10 cellular contexts compared by ENCODE assay signal in the genomic region with DNA sequence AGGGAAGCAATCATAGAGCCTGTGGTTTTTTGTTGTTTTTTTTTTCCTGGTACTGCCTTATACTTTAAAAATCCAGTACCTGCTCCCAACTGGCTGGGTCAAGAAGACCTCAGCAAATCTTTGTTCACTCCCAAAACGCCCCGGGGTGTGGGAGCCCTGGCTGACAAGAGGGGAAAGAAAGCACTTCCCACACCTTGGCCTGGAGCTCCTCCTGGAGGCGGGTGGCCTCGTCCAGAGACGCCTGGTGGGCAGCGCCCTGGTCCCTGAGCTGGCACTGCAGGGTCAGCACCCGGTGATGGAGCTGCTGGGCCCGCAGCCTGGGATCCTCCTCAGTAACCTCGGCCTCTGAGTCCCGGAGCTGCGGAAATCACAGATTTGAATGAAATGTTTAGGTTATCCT. TPM values are rescaled to one million over a fixed set of nuclear protein-coding genes. Genes with fewer than 3 reads are reported as not detected.
DNase-seq lines count a peak whose midpoint lies in the region; ATAC-seq and TF ChIP-seq lines count a peak whose summit lies in the region.
"Had no signal": no experiment of that assay in that cellular context is flagged by ENCODE, and none has a peak within 500 bp of the region (broad histone marks: within the 10 kb centered on the region; RNA-seq: fewer than 3 reads in every experiment).

No MANE protein-coding gene starts in this region.

- no peaks in the 10 kb centered on the region for H3K79me1 ChIP-seq in trophoblast cell (ENCODE audit: low read length)

- TF ChIP-seq CTCF in cardiac fibroblast (IDR thresholded peaks at IDR 0.05; ENCODE audit: low read depth, low read length), result peak; percentile 48
- peak in 6 of 11 experiments; percentile 12 to 41 (median 33) for TF ChIP-seq CTCF in spleen (IDR thresholded peaks at IDR 0.05 in 8 of 11, conservative IDR thresholded peaks at IDR 0.05 in 3 of 11)
- TF ChIP-seq CTCF in psoas muscle (IDR thresholded peaks at IDR 0.05), result no peak

- no peak for ATAC-seq in psoas muscle

- H3K18ac ChIP-seq in trophoblast cell (ENCODE audit: low read length), result no peak overlapping the region

- H3K4ac ChIP-seq in trophoblast cell (ENCODE audit: low read depth, low read length), result no peak overlapping the region

- H3K14ac ChIP-seq in trophoblast cell (ENCODE audit: low read length), result no peak overlapping the region

- 14 to 24% (median 19%) methylated on average over 11 of the region's 11 CpGs for WGBS in spleen, 5 donors
- no CpG with 5 or more reads among the region's 11 CpGs for WGBS in trophoblast cell (ENCODE audit: extremely low coverage, insufficient coverage, insufficient read length)
- WGBS in psoas muscle, 3 donors, result 18% methylated on average over 11 of the region's 11 CpGs

- no peaks in the 10 kb centered on the region for H3K36me3 ChIP-seq in spleen
- no peaks in the 10 kb centered on the region for H3K36me3 ChIP-seq in trophoblast cell (ENCODE audit: control insufficient read depth in 1 of 2, insufficient read depth in 2 of 2, low read length in 2 of 2)
- H3K36me3 ChIP-seq in psoas muscle (ENCODE audit: insufficient read depth in 1 of 2, low read depth in 1 of 2), result no peaks in the 10 kb centered on the region

- H3K9ac ChIP-seq in trophoblast cell (ENCODE audit: low read length), result no peak overlapping the region

- H4K8ac ChIP-seq in trophoblast cell (ENCODE audit: low read depth, low read length), result no peak overlapping the region

- DNase-seq in activated CD4-positive, alpha-beta memory T cell treated with anti-CD3 and anti-CD28 coated beads for 36 hours, result peak; percentile 24
- DNase-seq in activated CD4-positive, alpha-beta memory T cell treated with anti-CD3 and anti-CD28 coated beads, Interleukin-2, amount 10 ng/mL, durations not matched to agents 7 days and 5 days, result no peak
- DNase-seq in NCI-H1092 treated with DMSO at 0.1 percent for 48 hours (lab: John Stamatoyannopoulos, UW), result peak; percentile 50
- peak in 1 of 2 donors; percentile 16 for DNase-seq in cardiac fibroblast (ENCODE audit: low read depth in 2 of 2)
- no peak for DNase-seq in spleen
- no peak for DNase-seq in trophoblast cell
- no peak for DNase-seq in pons (ENCODE audit: low spot score)
- DNase-seq in psoas muscle, result no peak
- DNase-seq: activated B cell treated with CpG ODN at 0.5 μM for 24 hours had no signal

- POLR2A ChIA-PET in activated CD4-positive, alpha-beta memory T cell treated with anti-CD3 and anti-CD28 coated beads for 36 hours (lab: Charles Lee), result no interaction called here
- POLR2A ChIA-PET in activated CD4-positive, alpha-beta memory T cell treated with anti-CD3 and anti-CD28 coated beads, Interleukin-2, amount 10 ng/mL, durations not matched to agents 7 days and 5 days (lab: Charles Lee), result no interaction called here

- H3K27me3 ChIP-seq in spleen (replicated peaks in 1 of 7) (peaks cover 0 to 56% (median 8%) of the 10 kb centered on the region in 7 donors), trophoblast cell (ENCODE audit: insufficient read depth, low read length) (no peaks in the 10 kb centered on the region), psoas muscle (ENCODE audit: insufficient read depth in 3 of 3, low read length in 2 of 3) (peaks cover 0 to 35% (median 0%) of the 10 kb centered on the region in 3 donors)

- no peak overlapping the region for H2BK12ac ChIP-seq in trophoblast cell (ENCODE audit: low read length)

- H3K4me1 ChIP-seq in spleen (no peaks in the 10 kb centered on the region), trophoblast cell (ENCODE audit: control insufficient read depth in 1 of 2, insufficient read depth in 2 of 2, low read length in 2 of 2) (no peaks in the 10 kb centered on the region), psoas muscle (no peaks in the 10 kb centered on the region)

- H4K12ac ChIP-seq in trophoblast cell (ENCODE audit: low read depth, low read length), result no peak overlapping the region

- H3K27ac Mint-ChIP-seq in activated CD4-positive, alpha-beta memory T cell treated with anti-CD3 and anti-CD28 coated beads for 36 hours, result no peak overlapping the region
- no peak overlapping the region for H3K27ac Mint-ChIP-seq in activated CD4-positive, alpha-beta memory T cell treated with anti-CD3 and anti-CD28 coated beads, Interleukin-2, amount 10 ng/mL, durations not matched to agents 7 days and 5 days
- H3K27ac Mint-ChIP-seq: activated B cell treated with CpG ODN at 0.5 μM for 24 hours had no signal

- H3K9me3 ChIP-seq in spleen (peaks cover 0 to 19% (median 12%) of the 10 kb centered on the region in 8 donors), trophoblast cell (ENCODE audit: insufficient read depth, low read depth, low read length) (peaks cover 4% of the 10 kb centered on the region), psoas muscle (peaks cover 4% of the 10 kb centered on the region)

- no peak overlapping the region for H3K4me3 Mint-ChIP-seq in activated CD4-positive, alpha-beta memory T cell treated with anti-CD3 and anti-CD28 coated beads for 36 hours
- H3K4me3 Mint-ChIP-seq in activated CD4-positive, alpha-beta memory T cell treated with anti-CD3 and anti-CD28 coated beads, Interleukin-2, amount 10 ng/mL, durations not matched to agents 7 days and 5 days, result no peak overlapping the region
- H3K4me3 Mint-ChIP-seq: activated B cell treated with CpG ODN at 0.5 μM for 24 hours had no signal

- H4K91ac ChIP-seq in trophoblast cell (ENCODE audit: low read depth, low read length), result no peak overlapping the region

- H2BK120ac ChIP-seq in trophoblast cell (ENCODE audit: insufficient read depth, low read length, poor library complexity), result no peak overlapping the region

- no peaks in the 10 kb centered on the region for H3K79me2 ChIP-seq in trophoblast cell (ENCODE audit: control insufficient read depth, insufficient read depth, low read length, poor library complexity)

- H3K4me3 ChIP-seq in cardiac fibroblast (replicated peaks in 1 of 2; ENCODE audit: low read depth in 2 of 2, low read length in 2 of 2) (no peak overlapping the region), spleen (no peak overlapping the region), trophoblast cell (ENCODE audit: low read depth, low read length) (no peak overlapping the region), psoas muscle (no peak overlapping the region)

- H2BK5ac ChIP-seq in trophoblast cell (ENCODE audit: low read depth, low read length, poor library complexity), result no peak overlapping the region

- no peak overlapping the region for H3K23ac ChIP-seq in trophoblast cell (ENCODE audit: low read length)

- intact Hi-C loops in activated CD4-positive, alpha-beta memory T cell treated with anti-CD3 and anti-CD28 coated beads for 36 hours (cut with micrococcal nuclease), result no loop called here
- intact Hi-C loops in spleen (cut with DNase I; ENCODE audit: low total_unique reads) (loop anchor here (10.0 kb wide), 1 partner anchor 155 kb away; no protein-coding TSS in a partner anchor), psoas muscle (cut with DNase I) (loop anchor here in 1 of 2 donors (10.0 kb wide), 1 partner anchor 155 kb away; no protein-coding TSS in a partner anchor)

- H3K9me3 Mint-ChIP-seq in activated CD4-positive, alpha-beta memory T cell treated with anti-CD3 and anti-CD28 coated beads for 36 hours, result peaks cover 16% of the 10 kb centered on the region
- H3K9me3 Mint-ChIP-seq in activated CD4-positive, alpha-beta memory T cell treated with anti-CD3 and anti-CD28 coated beads, Interleukin-2, amount 10 ng/mL, durations not matched to agents 7 days and 5 days, result peaks cover 10% of the 10 kb centered on the region

- H3K4me1 Mint-ChIP-seq in activated CD4-positive, alpha-beta memory T cell treated with anti-CD3 and anti-CD28 coated beads for 36 hours (ENCODE audit: low read depth), result no peaks in the 10 kb centered on the region
- no peaks in the 10 kb centered on the region for H3K4me1 Mint-ChIP-seq in activated CD4-positive, alpha-beta memory T cell treated with anti-CD3 and anti-CD28 coated beads, Interleukin-2, amount 10 ng/mL, durations not matched to agents 7 days and 5 days
- H3K4me1 Mint-ChIP-seq: activated B cell treated with CpG ODN at 0.5 μM for 24 hours had no signal

- no peak overlapping the region for H2AK5ac ChIP-seq in trophoblast cell (ENCODE audit: low read length)

- no peak overlapping the region for H3K4me2 ChIP-seq in trophoblast cell (ENCODE audit: low read length)

- CTCF ChIA-PET in activated CD4-positive, alpha-beta memory T cell treated with anti-CD3 and anti-CD28 coated beads for 36 hours (lab: Charles Lee), result no interaction called here
- CTCF ChIA-PET in activated CD4-positive, alpha-beta memory T cell treated with anti-CD3 and anti-CD28 coated beads, Interleukin-2, amount 10 ng/mL, durations not matched to agents 7 days and 5 days (lab: Charles Lee), result interaction anchor here (0.7 to 3.1 kb wide), 2 partner anchors 17 to 1524 kb away, joined by 3 to 11 read pairs; no protein-coding TSS in a partner anchor

- no peaks in the 10 kb centered on the region for H3K36me3 Mint-ChIP-seq in activated CD4-positive, alpha-beta memory T cell treated with anti-CD3 and anti-CD28 coated beads for 36 hours
- H3K36me3 Mint-ChIP-seq in activated CD4-positive, alpha-beta memory T cell treated with anti-CD3 and anti-CD28 coated beads, Interleukin-2, amount 10 ng/mL, durations not matched to agents 7 days and 5 days (ENCODE audit: low read depth), result no peaks in the 10 kb centered on the region

- no peak overlapping the region for H3K27ac ChIP-seq in spleen
- H3K27ac ChIP-seq in trophoblast cell (ENCODE audit: low read depth, low read length), result no peak overlapping the region
- H3K27ac ChIP-seq in psoas muscle, result no peak overlapping the region

- H3K27me3 Mint-ChIP-seq in activated CD4-positive, alpha-beta memory T cell treated with anti-CD3 and anti-CD28 coated beads for 36 hours, result peaks cover 13% of the 10 kb centered on the region
- H3K27me3 Mint-ChIP-seq in activated CD4-positive, alpha-beta memory T cell treated with anti-CD3 and anti-CD28 coated beads, Interleukin-2, amount 10 ng/mL, durations not matched to agents 7 days and 5 days, result peaks cover 19% of the 10 kb centered on the region

- no peak overlapping the region for H2AFZ ChIP-seq in trophoblast cell (ENCODE audit: insufficient read depth, low read length, poor library complexity)

- TF ChIP-seq POLR2A in spleen (IDR thresholded peaks at IDR 0.05), result no peak

RNA-seq across cellular contexts. Expression of a gene that starts 38.2 kb away (rescaled TPM):
- under 1 TPM; 0.07 to 0.10 TPM for total RNA-seq in activated CD4-positive, alpha-beta memory T cell treated with anti-CD3 and anti-CD28 coated beads for 36 hours
- 1 to 10 TPM; 1.0 to 1.2 TPM for total RNA-seq in activated CD4-positive, alpha-beta memory T cell treated with anti-CD3 and anti-CD28 coated beads, Interleukin-2, amount 10 ng/mL, durations not matched to agents 7 days and 5 days
- 1 to 10 TPM in 1 of 7 donors, under 1 TPM in 6; 0.20 to 2.5 (median 0.60) TPM for total RNA-seq in spleen
- polyA plus RNA-seq in spleen, result under 1 TPM; 0.02 to 0.03 (median 0.02) TPM
- polyA plus RNA-seq in trophoblast cell (2013), result not detected in 2 replicates
- total RNA-seq in psoas muscle, result not detected
- not detected for polyA plus RNA-seq in psoas muscle
- total RNA-seq: activated B cell treated with CpG ODN at 0.5 μM for 24 hours, skeletal muscle tissue had no signal

Comparison
In these comparisons a context has a peak if more than half of its experiments do, and no peak if none do; other contexts are left out.
1. DNase-seq: peak in activated CD4-positive, alpha-beta memory T cell treated with anti-CD3 and anti-CD28 coated beads for 36 hours (single experiment) and NCI-H1092 treated with DMSO at 0.1 percent for 48 hours (single experiment); none in activated CD4-positive, alpha-beta memory T cell treated with anti-CD3 and anti-CD28 coated beads, Interleukin-2, amount 10 ng/mL, durations not matched to agents 7 days and 5 days (single experiment), spleen (single experiment), trophoblast cell (0 of 2), pons (single experiment) and psoas muscle (0 of 2).